7 cellular contexts compared by ENCODE assay signal in genomic region chr10:34462993-34463392, GRCh38.
"Had no signal": no experiment of that assay in that cellular context is flagged by ENCODE, and none has a peak within 500 bp of the region (broad histone marks: within the 10 kb centered on the region; RNA-seq: fewer than 3 reads in every experiment).

No MANE protein-coding gene starts in this region.

- DNase-seq: GDM1, GF-D8 had no signal

- FAIRE-seq: G401.6, GM12891, GM12892, GM18507, GM19239 had no signal
